In the genomic region with DNA sequence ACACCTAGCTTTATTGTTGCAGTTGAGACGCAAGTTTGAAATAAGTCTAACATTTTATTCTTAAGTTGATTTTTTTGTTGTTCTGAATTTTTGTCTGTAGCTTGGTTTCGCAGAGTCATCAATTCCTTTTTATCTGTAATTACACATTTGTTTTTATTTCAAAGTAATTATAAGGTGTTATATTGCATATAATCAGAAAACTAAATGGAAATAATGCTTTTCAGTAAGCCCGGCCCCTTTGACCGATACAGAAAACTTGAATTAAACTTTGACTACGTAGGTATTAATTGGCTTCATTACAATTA, we compare ENCODE assay signal across 8 cellular contexts. TPM values are rescaled to one million over a fixed set of nuclear protein-coding genes. Genes with fewer than 3 reads are reported as not detected.
DNase-seq lines count a peak whose midpoint lies in the region; ATAC-seq and TF ChIP-seq lines count a peak whose summit lies in the region.

No MANE protein-coding gene starts in this region.

- H3K9me3 Mint-ChIP-seq in stimulated activated naive CD8-positive, alpha-beta T cell treated with anti-CD3 and anti-CD28 coated beads, Interleukin-15, Interleukin-2, amounts not matched to agents 100 ng/mL and 50 ng/mL, for 24 hours = no peaks in the 10 kb centered on the region

- TF ChIP-seq POLR2A in breast epithelium (IDR thresholded peaks at IDR 0.05) = no peak

- H3K4me1 ChIP-seq in breast epithelium (peaks cover 3 to 12% of the 10 kb centered on the region in 2 donors), muscle layer of colon (ENCODE audit: insufficient read depth, low read length) (peaks cover 32% of the 10 kb centered on the region)

- no peak for ATAC-seq in stimulated activated naive CD8-positive, alpha-beta T cell treated with anti-CD3 and anti-CD28 coated beads, Interleukin-15, Interleukin-2, amounts not matched to agents 100 U/mL and 50 U/mL, for 24 hours
- ATAC-seq in HG02588 (IDR thresholded peaks at IDR 0.05; ENCODE audit: unreplicated experiment) = no peak

- intact Hi-C loops in breast epithelium (cut with DNase I; ENCODE audit: low total_unique reads) = no loop called here

- peaks cover 3% of the 10 kb centered on the region for H3K36me3 Mint-ChIP-seq in stimulated activated naive CD8-positive, alpha-beta T cell treated with anti-CD3 and anti-CD28 coated beads, Interleukin-15, Interleukin-2, amounts not matched to agents 100 ng/mL and 50 ng/mL, for 24 hours (ENCODE audit: low read depth)

- TF ChIP-seq CTCF in breast epithelium (IDR thresholded peaks at IDR 0.05) (no peak), GM13976 (IDR thresholded peaks at IDR 0.05; ENCODE audit: borderline replicate concordance, control extremely low read depth, extremely low read depth, insufficient read depth, missing control alignments) (no peak)

- DNase-seq in stimulated activated naive CD8-positive, alpha-beta T cell treated with anti-CD3 and anti-CD28 coated beads, Interleukin-15, Interleukin-2, amounts not matched to agents 100 U/mL and 50 U/mL, for 24 hours = no peak
- DNase-seq in breast epithelium (ENCODE audit: low spot score in 2 of 2) (no peak), DMS 273 treated with DMSO at 0.1 percent for 48 hours (lab: John Stamatoyannopoulos, UW) (no peak), NCI-H1694 treated with DMSO at 0.1 percent for 48 hours (lab: John Stamatoyannopoulos, UW) (no peak), GM13976 (ENCODE audit: low spot score) (no peak)

- H3K4me3 ChIP-seq in breast epithelium (peak overlapping the region; percentile 72 to 97 (median 75)), muscle layer of colon (ENCODE audit: low read depth in 1 of 2, low read length in 2 of 2) (peak overlapping the region; percentile 23 to 90)

- peak overlapping the region; percentile 96 for H3K4me3 Mint-ChIP-seq in stimulated activated naive CD8-positive, alpha-beta T cell treated with anti-CD3 and anti-CD28 coated beads, Interleukin-15, Interleukin-2, amounts not matched to agents 100 ng/mL and 50 ng/mL, for 24 hours

- no peaks in the 10 kb centered on the region for H3K27me3 ChIP-seq in breast epithelium
- H3K27me3 ChIP-seq in muscle layer of colon (ENCODE audit: control insufficient read depth in 1 of 2, insufficient read depth in 2 of 2, low read length in 2 of 2) = no peaks in the 10 kb centered on the region

- H3K9me3 ChIP-seq in breast epithelium = no peaks in the 10 kb centered on the region
- H3K9me3 ChIP-seq in muscle layer of colon (ENCODE audit: low read length) = no peaks in the 10 kb centered on the region

- peaks cover 28% of the 10 kb centered on the region for H3K4me1 Mint-ChIP-seq in stimulated activated naive CD8-positive, alpha-beta T cell treated with anti-CD3 and anti-CD28 coated beads, Interleukin-15, Interleukin-2, amounts not matched to agents 100 ng/mL and 50 ng/mL, for 24 hours (ENCODE audit: low read depth)

- peak overlapping the region; percentile 99 for H3K27ac Mint-ChIP-seq in stimulated activated naive CD8-positive, alpha-beta T cell treated with anti-CD3 and anti-CD28 coated beads, Interleukin-15, Interleukin-2, amounts not matched to agents 100 ng/mL and 50 ng/mL, for 24 hours

- H3K27ac ChIP-seq in breast epithelium = peak overlapping the region; percentile 100
- H3K27ac ChIP-seq in muscle layer of colon (ENCODE audit: low read depth, low read length) = no peak overlapping the region

- in situ Hi-C loops in GM13976 (cut with MboI; ENCODE audit: low sequenced_read_pairs, unreplicated experiment) = no loop called here

- H3K27me3 Mint-ChIP-seq in stimulated activated naive CD8-positive, alpha-beta T cell treated with anti-CD3 and anti-CD28 coated beads, Interleukin-15, Interleukin-2, amounts not matched to agents 100 ng/mL and 50 ng/mL, for 24 hours = no peaks in the 10 kb centered on the region

- H3K36me3 ChIP-seq in breast epithelium (no peaks in the 10 kb centered on the region), muscle layer of colon (ENCODE audit: insufficient read depth, low read length) (no peaks in the 10 kb centered on the region)

- H3K9ac ChIP-seq in muscle layer of colon (ENCODE audit: low read length) = peak overlapping the region; percentile 86

RNA-seq across cellular contexts. Expression of gene KDM6A, which starts 2.1 kb away (rescaled TPM):
- total RNA-seq in breast epithelium = 100 to 1,000 TPM in 1 of 3 donors, 10 to 100 TPM in 2; 27.4 to 109 (median 65.5) TPM

RNA-seq across cellular contexts. Expression of gene DUSP21, which starts 31.3 kb away (rescaled TPM):
- not detected for total RNA-seq in breast epithelium
